ENCODE assay signal across 15 cellular contexts in genomic region chr10:92142512-92142911, GRCh38.
DNase-seq lines count a peak whose midpoint lies in the region; ATAC-seq and TF ChIP-seq lines count a peak whose summit lies in the region.
"Had no signal": no experiment of that assay in that cellular context is flagged by ENCODE, and none has a peak within 500 bp of the region (broad histone marks: within the 10 kb centered on the region; RNA-seq: fewer than 3 reads in every experiment).

No MANE protein-coding gene starts in this region.

- DNase-seq in EH (ENCODE audit: low read depth) = peak; percentile 13
- no peak for DNase-seq in nephron progenitor cell
- no peak for DNase-seq in HPDE6-E6E7 (ENCODE audit: extremely low spot score)
- no peak for DNase-seq in GM23338 (ENCODE audit: low spot score)
- DNase-seq in activated T-cell treated with anti-CD3 and anti-CD28 coated beads, Interleukin-2, amount 50 U/mL, for 72 hours = no peak
- DNase-seq: activated CD8-positive, alpha-beta memory T cell treated with anti-CD3 and anti-CD28 coated beads, Interleukin-2, amount 10 ng/mL, durations not matched to agents 7 days and 5 days; activated naive CD8-positive, alpha-beta T cell treated with anti-CD3 and anti-CD28 coated beads for 36 hours; CD4-positive, alpha-beta T cell; NCI-H1092; NCI-H510A treated with DMSO at 0.1 percent for 48 hours; stimulated activated CD4-positive, alpha-beta T cell treated with anti-CD3 and anti-CD28 coated beads, Interleukin-2, amount 100 ng/mL, for 48 hours; stimulated activated naive CD8-positive, alpha-beta T cell treated with anti-CD3 and anti-CD28 coated beads, Interleukin-15, Interleukin-2, amounts not matched to agents 100 U/mL and 50 U/mL, for 24 hours had no signal

- no peak overlapping the region for H2AFZ ChIP-seq in GM23338

- no peaks in the 10 kb centered on the region for H3K27me3 ChIP-seq in GM23338 (ENCODE audit: insufficient read depth)

- no peaks in the 10 kb centered on the region for H3K79me2 ChIP-seq in GM23338 (replicated peaks; ENCODE audit: insufficient read depth)

- H3K9me3 Mint-ChIP-seq in nephron progenitor cell = peaks cover 16% of the 10 kb centered on the region
- peaks cover 7% of the 10 kb centered on the region; the same call in 2 of the 3 replicates for H3K9me3 Mint-ChIP-seq in GM23338
- peaks cover 0 to 1% of the 10 kb centered on the region in 2 donors for H3K9me3 Mint-ChIP-seq in activated T-cell treated with anti-CD3 and anti-CD28 coated beads, Interleukin-2, amount 50 U/mL, for 72 hours
- H3K9me3 Mint-ChIP-seq: activated naive CD8-positive, alpha-beta T cell treated with anti-CD3 and anti-CD28 coated beads for 36 hours; CD4-positive, alpha-beta T cell had no signal

- TF ChIP-seq CTCF in VCaP (conservative IDR thresholded peaks at IDR 0.05) (peak; percentile 25; the same call in 1 of the 2 replicates), nephron progenitor cell (IDR thresholded peaks at IDR 0.05) (no peak), GM23338 (conservative IDR thresholded peaks at IDR 0.05; ENCODE audit: low read depth in 2 of 2) (peak in 1 of 2 experiments; percentile 26; a peak in 2 of 4 replicates)

- H3K36me3 Mint-ChIP-seq in nephron progenitor cell (ENCODE audit: low read depth) (peaks cover 11% of the 10 kb centered on the region), GM23338 (ENCODE audit: low read depth) (no peaks in the 10 kb centered on the region; the same call in 2 of the 3 replicates)
- H3K36me3 Mint-ChIP-seq in activated T-cell treated with anti-CD3 and anti-CD28 coated beads, Interleukin-2, amount 50 U/mL, for 72 hours (ENCODE audit: insufficient read depth in 2 of 2) = peaks cover 0 to 9% of the 10 kb centered on the region in 2 donors

- H3K27ac Mint-ChIP-seq in nephron progenitor cell (peak overlapping the region; percentile 1), GM23338 (no peak overlapping the region)
- H3K27ac Mint-ChIP-seq in activated T-cell treated with anti-CD3 and anti-CD28 coated beads, Interleukin-2, amount 50 U/mL, for 72 hours = no peak overlapping the region
- H3K27ac Mint-ChIP-seq: activated CD8-positive, alpha-beta memory T cell treated with anti-CD3 and anti-CD28 coated beads, Interleukin-2, amount 10 ng/mL, durations not matched to agents 7 days and 5 days; activated naive CD8-positive, alpha-beta T cell treated with anti-CD3 and anti-CD28 coated beads for 36 hours; CD4-positive, alpha-beta T cell had no signal

- ATAC-seq in HG03135 (IDR thresholded peaks at IDR 0.05; ENCODE audit: unreplicated experiment) = peak; percentile 16
- no peak for ATAC-seq in GM23338
- ATAC-seq in HG02884 (IDR thresholded peaks at IDR 0.05; ENCODE audit: unreplicated experiment) = no peak
- ATAC-seq in activated T-cell treated with anti-CD3 and anti-CD28 coated beads, Interleukin-2, amount 50 U/mL, for 72 hours (replicated peaks in 1 of 2) = no peak
- ATAC-seq: activated CD8-positive, alpha-beta memory T cell treated with anti-CD3 and anti-CD28 coated beads, Interleukin-2, amount 10 ng/mL, durations not matched to agents 7 days and 5 days; stimulated activated naive CD8-positive, alpha-beta T cell treated with anti-CD3 and anti-CD28 coated beads, Interleukin-15, Interleukin-2, amounts not matched to agents 100 U/mL and 50 U/mL, for 24 hours had no signal

- H3K4me3 ChIP-seq in GM23338 = no peak overlapping the region

- H3K27ac ChIP-seq in VCaP (peak overlapping the region; percentile 63), GM23338 (ENCODE audit: low read depth) (no peak overlapping the region)

- H4K20me1 ChIP-seq in GM23338 (replicated peaks; ENCODE audit: insufficient read depth) = no peaks in the 10 kb centered on the region

- H3K9me2 ChIP-seq in GM23338 (ENCODE audit: insufficient read depth) = 0 out of 2 replicates have a peak, but pooled peaks cover 3% of the 10 kb centered on the region

- H3F3A ChIP-seq in GM23338 (replicated peaks; ENCODE audit: low read depth) = no peaks in the 10 kb centered on the region

- H3K4me1 ChIP-seq in GM23338 (ENCODE audit: insufficient read depth) = no peaks in the 10 kb centered on the region

- H3K36me3 ChIP-seq in GM23338 (ENCODE audit: insufficient read depth) = no peaks in the 10 kb centered on the region

- H3K4me3 Mint-ChIP-seq in nephron progenitor cell (no peak overlapping the region), GM23338 (no peak overlapping the region)
- no peak overlapping the region for H3K4me3 Mint-ChIP-seq in activated T-cell treated with anti-CD3 and anti-CD28 coated beads, Interleukin-2, amount 50 U/mL, for 72 hours
- H3K4me3 Mint-ChIP-seq: activated CD8-positive, alpha-beta memory T cell treated with anti-CD3 and anti-CD28 coated beads, Interleukin-2, amount 10 ng/mL, durations not matched to agents 7 days and 5 days; activated naive CD8-positive, alpha-beta T cell treated with anti-CD3 and anti-CD28 coated beads for 36 hours; CD4-positive, alpha-beta T cell had no signal

- H3K4me1 Mint-ChIP-seq in nephron progenitor cell = no peaks in the 10 kb centered on the region
- no peaks in the 10 kb centered on the region for H3K4me1 Mint-ChIP-seq in GM23338
- no peaks in the 10 kb centered on the region for H3K4me1 Mint-ChIP-seq in activated T-cell treated with anti-CD3 and anti-CD28 coated beads, Interleukin-2, amount 50 U/mL, for 72 hours (ENCODE audit: low read depth)
- H3K4me1 Mint-ChIP-seq: activated CD8-positive, alpha-beta memory T cell treated with anti-CD3 and anti-CD28 coated beads, Interleukin-2, amount 10 ng/mL, durations not matched to agents 7 days and 5 days had no signal

- peaks cover 10% of the 10 kb centered on the region for H3K27me3 Mint-ChIP-seq in nephron progenitor cell (ENCODE audit: low read depth, poor library complexity)
- no peaks in the 10 kb centered on the region for H3K27me3 Mint-ChIP-seq in GM23338 (ENCODE audit: insufficient read depth, low read depth, poor library complexity)
- H3K27me3 Mint-ChIP-seq in activated T-cell treated with anti-CD3 and anti-CD28 coated beads, Interleukin-2, amount 50 U/mL, for 72 hours (ENCODE audit: low read depth) = no peaks in the 10 kb centered on the region
- H3K27me3 Mint-ChIP-seq: activated CD8-positive, alpha-beta memory T cell treated with anti-CD3 and anti-CD28 coated beads, Interleukin-2, amount 10 ng/mL, durations not matched to agents 7 days and 5 days; activated naive CD8-positive, alpha-beta T cell treated with anti-CD3 and anti-CD28 coated beads for 36 hours; CD4-positive, alpha-beta T cell had no signal

- H3K4me2 ChIP-seq in GM23338 = no peak overlapping the region

TF ChIP-seq in GM23338, 12 proteins besides CTCF, POLR2A, EP300 and RAD21 (continues in another document):
- no peak for TF ChIP-seq EZH2 (IDR thresholded peaks at IDR 0.05; ENCODE audit: low read depth, unreplicated experiment)
- no peak for TF ChIP-seq EZH2phosphoT487 (IDR thresholded peaks at IDR 0.05; ENCODE audit: unreplicated experiment)
- no peak for TF ChIP-seq ZNF331 (CRISPR knock-in tag; IDR thresholded peaks at IDR 0.05; ENCODE audit: low read depth)
